In the genomic region with DNA sequence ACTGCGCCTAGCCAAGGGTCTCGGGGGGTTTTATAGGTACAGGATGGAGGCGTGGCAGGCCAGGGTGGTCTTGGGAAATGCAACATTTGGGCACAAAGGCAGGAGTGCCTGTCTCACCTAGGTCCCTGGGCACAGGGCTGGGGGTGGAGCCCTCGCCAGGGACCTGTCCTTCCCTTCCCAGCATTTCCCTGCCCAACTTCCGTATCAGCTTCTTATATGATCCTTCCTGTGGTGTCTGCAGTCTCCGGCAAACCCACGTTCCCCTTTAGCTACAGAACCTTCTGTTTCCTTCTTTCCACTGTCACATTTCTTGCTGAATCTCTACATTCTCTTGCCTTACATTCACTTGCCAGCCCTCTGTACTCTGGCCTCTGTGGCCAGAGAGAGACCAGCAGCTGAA, we compare ENCODE assay signal across 30 cellular contexts.
DNase-seq lines count a peak whose midpoint lies in the region; ATAC-seq and TF ChIP-seq lines count a peak whose summit lies in the region.
"Had no signal": no experiment of that assay in that cellular context is flagged by ENCODE, and none has a peak within 500 bp of the region (broad histone marks: within the 10 kb centered on the region; RNA-seq: fewer than 3 reads in every experiment).

No MANE protein-coding gene starts in this region.

- TF ChIP-seq CTCF in right atrium auricular region (IDR thresholded peaks at IDR 0.05) (no peak), Panc1 (IDR thresholded peaks at IDR 0.05) (no peak), mucosa of descending colon (IDR thresholded peaks at IDR 0.05) (no peak), type B pancreatic cell (conservative IDR thresholded peaks at IDR 0.05) (no peak)

- no peaks in the 10 kb centered on the region for H3K9me3 Mint-ChIP-seq in type B pancreatic cell
- H3K9me3 Mint-ChIP-seq: activated CD4-positive, alpha-beta memory T cell treated with anti-CD3 and anti-CD28 coated beads, Interleukin-2, amount 10 ng/mL, durations not matched to agents 7 days and 5 days; activated T-helper 2 cell treated with anti-CD3 and anti-CD28 coated beads, Interferon-gamma antibody, Interleukin-2, Interleukin-4, amounts not matched to agents 10 μg/mL and 5 μg/mL and 100 μg/mL, durations not matched to agents 14 hours and 24 hours and 36 hours; HFFc6; IgD-negative memory B cell; stimulated activated naive B cell treated with anti-CD40 and anti-IgM and Interleukin-4, amounts not matched to agents 10 μg/mL and 1 μg/mL and 100 μg/mL, for 72 hours; T-helper 2 cell treated with Interferon-gamma antibody and Interleukin-4, amounts not matched to agents 5 μg/mL and 100 μg/mL, for 36 hours had no signal

- H3K36me3 ChIP-seq in right atrium auricular region = no peaks in the 10 kb centered on the region
- no peaks in the 10 kb centered on the region for H3K36me3 ChIP-seq in Panc1 (ENCODE audit: control insufficient read depth, insufficient read depth, low read length)
- no peaks in the 10 kb centered on the region for H3K36me3 ChIP-seq in mucosa of descending colon (ENCODE audit: low read depth)
- H3K36me3 ChIP-seq: brain microvascular endothelial cell, upper lobe of left lung had no signal

- no peak overlapping the region for H3K27ac Mint-ChIP-seq in type B pancreatic cell
- H3K27ac Mint-ChIP-seq: activated CD4-positive, alpha-beta memory T cell treated with anti-CD3 and anti-CD28 coated beads, Interleukin-2, amount 10 ng/mL, durations not matched to agents 7 days and 5 days; activated naive CD4-positive, alpha-beta T cell treated with anti-CD3 and anti-CD28 coated beads, Interleukin-2, amount 50 U/mL, for 24 hours; activated T-helper 2 cell treated with anti-CD3 and anti-CD28 coated beads, Interferon-gamma antibody, Interleukin-2, Interleukin-4, amounts not matched to agents 10 μg/mL and 5 μg/mL and 100 μg/mL, durations not matched to agents 14 hours and 24 hours and 36 hours; CD4-positive, alpha-beta memory T cell; HFFc6; IgD-negative memory B cell; stimulated activated naive B cell treated with anti-CD40 and anti-IgM and Interleukin-4, amounts not matched to agents 10 μg/mL and 1 μg/mL and 100 μg/mL, for 72 hours; T-helper 2 cell treated with Interferon-gamma antibody and Interleukin-4, amounts not matched to agents 5 μg/mL and 100 μg/mL, for 36 hours had no signal

- CTCF ChIA-PET in Panc1 (lab: Charles Lee) = no interaction called here
- CTCF ChIA-PET in HEK293T (lab: Yijun Ruan, JAX) = interaction anchor here (0.6 kb wide), 1 partner anchor 86 kb away, joined by 3 read pairs; no protein-coding TSS in a partner anchor

- H3K4me3 ChIP-seq in right atrium auricular region (no peak overlapping the region), Panc1 (ENCODE audit: low read depth in 2 of 2, low read length in 2 of 2) (no peak overlapping the region), mucosa of descending colon (no peak overlapping the region)
- H3K4me3 ChIP-seq: A549, hepatocyte, upper lobe of left lung had no signal

- no peaks in the 10 kb centered on the region for H3K36me3 Mint-ChIP-seq in type B pancreatic cell
- H3K36me3 Mint-ChIP-seq: activated naive CD4-positive, alpha-beta T cell treated with anti-CD3 and anti-CD28 coated beads, Interleukin-2, amount 50 U/mL, for 24 hours; CD4-positive, alpha-beta memory T cell; IgD-negative memory B cell; stimulated activated naive B cell treated with anti-CD40 and anti-IgM and Interleukin-4, amounts not matched to agents 10 μg/mL and 1 μg/mL and 100 μg/mL, for 72 hours had no signal

- H3K27ac ChIP-seq in right atrium auricular region (no peak overlapping the region), Panc1 (ENCODE audit: low read length) (peak overlapping the region; percentile 18; the same call in 1 of the 2 replicates)
- H3K27ac ChIP-seq: A549, brain microvascular endothelial cell, hepatocyte, upper lobe of left lung had no signal

- in situ Hi-C loops in Panc1 (cut with HindIII; ENCODE audit: low pct_unique_long_range_greater_than_20kb, low sequenced_read_pairs) = no loop called here

- intact Hi-C loops in left ventricle myocardium superior (cut with micrococcal nuclease) = no loop called here
- intact Hi-C loops in Panc1 (cut with micrococcal nuclease; ENCODE audit: unreplicated experiment) = no loop called here
- intact Hi-C loops in mucosa of descending colon (cut with DNase I, micrococcal nuclease) = no loop called here

- POLR2A ChIA-PET in Panc1 (lab: Charles Lee) = no interaction called here
- POLR2A ChIA-PET in HEK293T (lab: Yijun Ruan, JAX) = no interaction called here

- no peaks in the 10 kb centered on the region for H3K27me3 Mint-ChIP-seq in type B pancreatic cell
- H3K27me3 Mint-ChIP-seq: activated CD4-positive, alpha-beta memory T cell treated with anti-CD3 and anti-CD28 coated beads, Interleukin-2, amount 10 ng/mL, durations not matched to agents 7 days and 5 days; activated naive CD4-positive, alpha-beta T cell treated with anti-CD3 and anti-CD28 coated beads, Interleukin-2, amount 50 U/mL, for 24 hours; CD4-positive, alpha-beta memory T cell; IgD-negative memory B cell; stimulated activated naive B cell treated with anti-CD40 and anti-IgM and Interleukin-4, amounts not matched to agents 10 μg/mL and 1 μg/mL and 100 μg/mL, for 72 hours had no signal

- ATAC-seq in left ventricle myocardium superior (peak; percentile 41), Panc1 (no peak), mucosa of descending colon (peak; percentile 46)
- ATAC-seq: A549; PC-3; stimulated activated naive B cell treated with anti-CD40 and anti-IgM and Interleukin-4, amounts not matched to agents 10 μg/mL and 1 μg/mL and 100 μg/mL, for 72 hours had no signal

- BruUV-seq in Panc1 (replicated peaks; lab: Mats Ljungman, UMichigan) = no TSS peak

- peaks cover 0 to 9% of the 10 kb centered on the region in 2 donors for H3K4me1 ChIP-seq in right atrium auricular region
- H3K4me1 ChIP-seq in Panc1 (ENCODE audit: control insufficient read depth, insufficient read depth, low read length) = no peaks in the 10 kb centered on the region
- peaks cover 4% of the 10 kb centered on the region for H3K4me1 ChIP-seq in mucosa of descending colon (ENCODE audit: low read depth)
- H3K4me1 ChIP-seq: A549, upper lobe of left lung had no signal

- H3K4me1 Mint-ChIP-seq in type B pancreatic cell (ENCODE audit: unreplicated experiment) = no peaks in the 10 kb centered on the region
- H3K4me1 Mint-ChIP-seq: activated CD4-positive, alpha-beta memory T cell treated with anti-CD3 and anti-CD28 coated beads, Interleukin-2, amount 10 ng/mL, durations not matched to agents 7 days and 5 days; activated naive CD4-positive, alpha-beta T cell treated with anti-CD3 and anti-CD28 coated beads, Interleukin-2, amount 50 U/mL, for 24 hours; CD4-positive, alpha-beta memory T cell had no signal

- no peak for DNase-seq in left ventricle myocardium superior
- DNase-seq in right atrium auricular region (ENCODE audit: low spot score) = no peak
- DNase-seq in Panc1 (ENCODE audit: low read depth, low spot score) = no peak
- DNase-seq in mucosa of descending colon = peak in 2 of 3 donors; percentile 29 to 46
- no peak for DNase-seq in type B pancreatic cell (ENCODE audit: extremely low spot score, unreplicated experiment)
- DNase-seq in HEK293T (ENCODE audit: extremely low spot score) = no peak
- DNase-seq in activated naive CD4-positive, alpha-beta T cell treated with Interleukin-2 at 50 U/mL for 16 hours = no peak
- no peak for DNase-seq in stimulated activated CD4-positive, alpha-beta T cell treated with anti-CD3 and anti-CD28 coated beads, Interleukin-1b, Interleukin-23, amount 100 ng/mL, for 48 hours
- DNase-seq: activated CD4-positive, alpha-beta memory T cell treated with anti-CD3 and anti-CD28 coated beads, Interleukin-2, amount 10 ng/mL, durations not matched to agents 7 days and 5 days; activated CD8-positive, alpha-beta memory T cell treated with anti-CD3 and anti-CD28 coated beads, Interleukin-2, amount 50 U/mL, for 48 hours; brain microvascular endothelial cell; CD4-positive, alpha-beta memory T cell; DND-41; HFFc6; kidney glomerular epithelial cell; mammary epithelial cell; NCI-H1092 treated with DMSO at 0.1 percent for 48 hours; NCI-H187; NCI-H2171; PC-3; SHP77; stimulated activated CD4-positive, alpha-beta T cell treated with anti-CD3 and anti-CD28 coated beads, Interleukin-15, amount 100 ng/mL, for 24 hours; stimulated activated naive B cell treated with anti-CD40 and anti-IgM and Interleukin-4, amounts not matched to agents 10 μg/mL and 1 μg/mL and 100 μg/mL, for 72 hours had no signal

- H3K9me3 ChIP-seq in right atrium auricular region = no peaks in the 10 kb centered on the region
- no peaks in the 10 kb centered on the region for H3K9me3 ChIP-seq in Panc1 (ENCODE audit: control insufficient read depth, insufficient read depth, low read depth, low read length)
- no peaks in the 10 kb centered on the region for H3K9me3 ChIP-seq in mucosa of descending colon
- H3K9me3 ChIP-seq: upper lobe of left lung had no signal

- H3K4me3 Mint-ChIP-seq in type B pancreatic cell = no peak overlapping the region
- H3K4me3 Mint-ChIP-seq: activated CD4-positive, alpha-beta memory T cell treated with anti-CD3 and anti-CD28 coated beads, Interleukin-2, amount 10 ng/mL, durations not matched to agents 7 days and 5 days; activated naive CD4-positive, alpha-beta T cell treated with anti-CD3 and anti-CD28 coated beads, Interleukin-2, amount 50 U/mL, for 24 hours; CD4-positive, alpha-beta memory T cell; HFFc6; stimulated activated naive B cell treated with anti-CD40 and anti-IgM and Interleukin-4, amounts not matched to agents 10 μg/mL and 1 μg/mL and 100 μg/mL, for 72 hours; T-helper 2 cell treated with Interferon-gamma antibody and Interleukin-4, amounts not matched to agents 5 μg/mL and 100 μg/mL, for 36 hours had no signal

- H3K27me3 ChIP-seq in right atrium auricular region (no peaks in the 10 kb centered on the region), Panc1 (ENCODE audit: control insufficient read depth, insufficient read depth, low read length) (no peaks in the 10 kb centered on the region)
- H3K27me3 ChIP-seq: brain microvascular endothelial cell, hepatocyte, upper lobe of left lung had no signal

TF ChIP-seq in HEK293T, 16 proteins besides CTCF, POLR2A, EP300 and RAD21 (continues in another document):
- TF ChIP-seq HDGF (IDR thresholded peaks at IDR 0.05; ENCODE audit: borderline replicate concordance) (no peak), BHLHE40 (IDR thresholded peaks at IDR 0.05; ENCODE audit: borderline replicate concordance) (no peak), CTBP1 (IDR thresholded peaks at IDR 0.05; ENCODE audit: borderline replicate concordance) (no peak), FOXK2 (IDR thresholded peaks at IDR 0.05) (no peak), LEF1 (IDR thresholded peaks at IDR 0.05; ENCODE audit: borderline replicate concordance) (no peak), NFRKB (IDR thresholded peaks at IDR 0.05) (no peak), ZNF384 (IDR thresholded peaks at IDR 0.05) (no peak), FOXA1 (IDR thresholded peaks at IDR 0.05) (no peak), FOXM1 (IDR thresholded peaks at IDR 0.05; ENCODE audit: borderline replicate concordance) (no peak), ELF4 (IDR thresholded peaks at IDR 0.05) (no peak), SP1 (IDR thresholded peaks at IDR 0.05) (no peak), L3MBTL2 (conservative IDR thresholded peaks at IDR 0.05) (no peak)

Comparison
In these comparisons a context has a peak if more than half of its experiments do, and no peak if none do; other contexts are left out.
1. DNase-seq: peak in mucosa of descending colon (2 of 3); none in left ventricle myocardium superior (single experiment), right atrium auricular region (single experiment), Panc1 (single experiment), type B pancreatic cell (single experiment), HEK293T (single experiment), activated naive CD4-positive, alpha-beta T cell treated with Interleukin-2 at 50 U/mL for 16 hours (single experiment) and stimulated activated CD4-positive, alpha-beta T cell treated with anti-CD3 and anti-CD28 coated beads, Interleukin-1b, Interleukin-23, amount 100 ng/mL, for 48 hours (single experiment).